In the genomic region with DNA sequence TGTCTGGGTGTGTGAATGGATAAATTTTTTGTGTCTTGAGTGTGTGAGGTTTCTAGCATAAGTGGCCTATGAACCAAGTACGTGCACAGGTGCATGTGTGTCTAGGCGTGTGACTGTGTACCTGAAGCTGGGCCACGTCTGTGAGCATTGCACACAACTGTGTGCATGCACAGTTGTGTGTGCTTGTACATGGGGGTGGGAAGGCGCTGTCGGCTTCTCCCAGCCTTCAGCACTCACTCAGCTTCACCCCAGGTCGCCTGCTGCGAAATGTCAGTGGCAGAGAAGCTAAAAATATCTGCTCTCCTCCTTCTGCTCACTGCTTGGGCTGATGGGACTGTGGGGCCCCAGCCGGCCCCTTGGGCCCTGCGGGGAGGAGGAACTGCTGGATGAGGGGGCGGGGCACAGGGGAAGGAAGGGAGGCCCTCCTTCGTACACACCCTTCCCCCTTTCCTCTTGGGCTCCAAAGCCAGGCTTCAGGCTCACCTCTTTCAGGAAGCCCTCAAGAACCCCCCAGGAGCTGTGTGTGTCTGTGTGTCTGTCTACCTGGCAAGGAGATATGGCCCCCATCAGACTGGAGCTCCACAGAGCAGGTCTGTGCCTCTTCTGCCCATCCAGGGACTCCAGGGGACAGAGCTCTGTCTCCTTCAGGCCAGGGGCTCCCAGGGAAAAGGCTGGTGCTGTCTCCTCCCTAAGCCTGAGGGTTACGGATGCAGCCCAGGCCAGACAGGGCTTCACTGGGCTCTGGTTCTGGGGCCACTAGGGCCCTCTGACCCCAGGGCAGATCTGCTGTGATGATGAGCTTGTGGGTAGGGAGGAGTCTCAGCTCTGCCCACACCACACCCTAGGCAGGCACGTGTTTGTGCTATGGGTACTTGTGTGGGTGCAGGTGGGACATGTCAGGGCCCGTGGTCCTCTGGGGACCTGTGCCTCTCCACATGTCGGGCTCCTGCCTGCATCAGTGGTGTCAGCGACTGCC, we compare ENCODE assay signal across 9 cellular contexts. TPM values are rescaled to one million over a fixed set of nuclear protein-coding genes. Genes with fewer than 3 reads are reported as not detected.
DNase-seq lines count a peak whose midpoint lies in the region; ATAC-seq and TF ChIP-seq lines count a peak whose summit lies in the region.
"Had no signal": no experiment of that assay in that cellular context is flagged by ENCODE, and none has a peak within 500 bp of the region (broad histone marks: within the 10 kb centered on the region; RNA-seq: fewer than 3 reads in every experiment).

No MANE protein-coding gene starts in this region.

- no peaks in the 10 kb centered on the region for H3K36me3 ChIP-seq in GM23338 (ENCODE audit: insufficient read depth)
- H3K36me3 ChIP-seq in esophagus squamous epithelium = no peaks in the 10 kb centered on the region
- no peaks in the 10 kb centered on the region for H3K36me3 ChIP-seq in urinary bladder (ENCODE audit: insufficient read depth)
- H3K36me3 ChIP-seq: SJSA1 had no signal

- H3K4me3 Mint-ChIP-seq in GM23338 (peak overlapping the region; percentile 66), neural crest cell (peak overlapping the region; percentile 76)

- H3K27ac ChIP-seq in GM23338 (ENCODE audit: low read depth) (no peak overlapping the region), esophagus squamous epithelium (peak overlapping the region; percentile 94 to 99 (median 96)), urinary bladder (ENCODE audit: low read depth) (peak overlapping the region; percentile 77)
- H3K27ac ChIP-seq: SJSA1 had no signal

- no peak for TF ChIP-seq CTCF in GM23338 (conservative IDR thresholded peaks at IDR 0.05; ENCODE audit: low read depth in 2 of 2)
- TF ChIP-seq CTCF in esophagus squamous epithelium (IDR thresholded peaks at IDR 0.05) = no peak
- no peak for TF ChIP-seq CTCF in neural crest cell (conservative IDR thresholded peaks at IDR 0.05)

- peak; percentile 41 for ATAC-seq in GM23338
- no peak for ATAC-seq in HG02571 (IDR thresholded peaks at IDR 0.05; ENCODE audit: unreplicated experiment)

- H3K9me2 ChIP-seq in GM23338 (ENCODE audit: insufficient read depth) = no peaks in the 10 kb centered on the region

- H3K27me3 Mint-ChIP-seq in GM23338 (ENCODE audit: insufficient read depth, low read depth, poor library complexity) (peaks cover 24% of the 10 kb centered on the region), neural crest cell (ENCODE audit: low read depth) (peaks cover 21% of the 10 kb centered on the region)

- H3K36me3 Mint-ChIP-seq in GM23338 (ENCODE audit: low read depth) (no peaks in the 10 kb centered on the region), neural crest cell (ENCODE audit: low read depth) (no peaks in the 10 kb centered on the region)

- H3K4me3 ChIP-seq in GM23338 (peak overlapping the region; percentile 78), esophagus squamous epithelium (peak overlapping the region in 3 of 4 donors; percentile 17 to 67 (median 47)), urinary bladder (ENCODE audit: low read depth, low read length) (no peak overlapping the region)
- H3K4me3 ChIP-seq: SJSA1 had no signal

- 38 to 43% methylated on average over 7 to 9 of the region's 16 CpGs for WGBS in esophagus squamous epithelium, 2 donors
- WGBS in urinary bladder = 20% methylated on average over 16 of the region's 16 CpGs

- H3K9me3 ChIP-seq in esophagus squamous epithelium = no peaks in the 10 kb centered on the region
- H3K9me3 ChIP-seq: SJSA1 had no signal

- peaks cover 7% of the 10 kb centered on the region; the same call in 1 of the 2 replicates for H3K27me3 ChIP-seq in GM23338 (ENCODE audit: insufficient read depth)
- H3K27me3 ChIP-seq in esophagus squamous epithelium = no peaks in the 10 kb centered on the region
- H3K27me3 ChIP-seq: SJSA1 had no signal

- peak overlapping the region; percentile 10 for H3K27ac Mint-ChIP-seq in GM23338
- H3K27ac Mint-ChIP-seq in neural crest cell (ENCODE audit: unreplicated experiment) = peak overlapping the region; percentile 89

- H3K4me2 ChIP-seq in GM23338 = peak overlapping the region; percentile 95

- peak in 1 of 4 donors; percentile 6 for TF ChIP-seq POLR2A in esophagus squamous epithelium (IDR thresholded peaks at IDR 0.05)

- H3K4me1 Mint-ChIP-seq in GM23338 = peaks cover 69% of the 10 kb centered on the region
- H3K4me1 Mint-ChIP-seq in neural crest cell = peaks cover 81% of the 10 kb centered on the region

- H3K9me3 Mint-ChIP-seq in GM23338 = no peaks in the 10 kb centered on the region
- H3K9me3 Mint-ChIP-seq in neural crest cell = no peaks in the 10 kb centered on the region

- no peaks in the 10 kb centered on the region for H4K20me1 ChIP-seq in GM23338 (replicated peaks; ENCODE audit: insufficient read depth)

- DNase-seq in DMS153 treated with DMSO at 0.1 percent for 48 hours (lab: John Stamatoyannopoulos, UW; ENCODE audit: unreplicated experiment) = peak; percentile 35
- peak; percentile 90 for DNase-seq in GM23338 (ENCODE audit: low spot score)
- peak; percentile 45 for DNase-seq in NCI-H226
- DNase-seq in activated CD8-positive, alpha-beta memory T cell treated with anti-CD3 and anti-CD28 coated beads for 24 hours = peak; percentile 78
- no peak for DNase-seq in esophagus squamous epithelium (lab: John Stamatoyannopoulos, UW)
- DNase-seq in neural crest cell (ENCODE audit: low read depth, low spot score) = peak; percentile 51

- peaks cover 56% of the 10 kb centered on the region for H3K4me1 ChIP-seq in GM23338 (ENCODE audit: insufficient read depth)
- peaks cover 84 to 100% (median 88%) of the 10 kb centered on the region in 3 donors for H3K4me1 ChIP-seq in esophagus squamous epithelium
- H3K4me1 ChIP-seq in urinary bladder (ENCODE audit: insufficient read depth) = peaks cover 3% of the 10 kb centered on the region

- no peaks in the 10 kb centered on the region for H3K79me2 ChIP-seq in GM23338 (replicated peaks; ENCODE audit: insufficient read depth)

- peaks cover 39% of the 10 kb centered on the region for H3F3A ChIP-seq in GM23338 (replicated peaks; ENCODE audit: low read depth)

- H2AFZ ChIP-seq in GM23338 = peak overlapping the region; percentile 65; the same call in 1 of the 2 replicates

- intact Hi-C loops in esophagus squamous epithelium (cut with DNase I) = no loop called here

TF ChIP-seq in GM23338, 12 proteins besides CTCF, POLR2A, EP300 and RAD21 (continues in another document):
- peak; percentile 27; the same call in 1 of the 2 replicates for TF ChIP-seq POLR2AphosphoS5 (IDR thresholded peaks at IDR 0.05; ENCODE audit: low read depth)

RNA-seq across cellular contexts. Expression of a gene that starts 35.6 kb away (rescaled TPM):
- total RNA-seq in GM23338 (2014; rRNA removed; shearing (Covaris generic)) = 37.2 and 40.9 TPM in 2 replicates
- polyA plus RNA-seq in GM23338 (2016; fragmentation: Nextera tagmentation; extraction: Ambion mirVana) = 89.5 and 95.6 TPM in 2 replicates
- total RNA-seq in esophagus squamous epithelium = 10 to 100 TPM; 53.7 to 92.8 (median 79.8) TPM
- total RNA-seq in neural crest cell = 81.9 and 83.1 TPM in 2 replicates
- 40.7 TPM for total RNA-seq in urinary bladder
- 83.6 TPM for polyA plus RNA-seq in urinary bladder
